In genomic region chr4:84917087-84917821, GRCh38 we compare ENCODE assay signal across 18 cellular contexts. TPM values are rescaled to one million over a fixed set of nuclear protein-coding genes. Genes with fewer than 3 reads are reported as not detected.
DNase-seq lines count a peak whose midpoint lies in the region; ATAC-seq and TF ChIP-seq lines count a peak whose summit lies in the region.
"Had no signal": no experiment of that assay in that cellular context is flagged by ENCODE, and none has a peak within 500 bp of the region (broad histone marks: within the 10 kb centered on the region; RNA-seq: fewer than 3 reads in every experiment).

No MANE protein-coding gene starts in this region.

- H3K9ac ChIP-seq in adipocyte (ENCODE audit: low read length) = no peak overlapping the region

- peaks cover 10% of the 10 kb centered on the region for H3K36me3 ChIP-seq in adipocyte (ENCODE audit: control insufficient read depth, insufficient read depth, low read length, severe bottlenecking)

- POLR2A ChIA-PET in activated CD4-positive, alpha-beta memory T cell treated with anti-CD3 and anti-CD28 coated beads for 36 hours (lab: Charles Lee) = no interaction called here

- intact Hi-C loops in left colon (cut with DNase I, micrococcal nuclease) = no loop called here
- intact Hi-C loops in activated CD4-positive, alpha-beta memory T cell treated with anti-CD3 and anti-CD28 coated beads for 36 hours (cut with micrococcal nuclease) = no loop called here

- H3K27me3 ChIP-seq in adipocyte (replicated peaks; ENCODE audit: control insufficient read depth, insufficient read depth, low read length) = no peaks in the 10 kb centered on the region

- no peak overlapping the region for H3K4me3 ChIP-seq in adipocyte (ENCODE audit: low read length)
- H3K4me3 ChIP-seq: A549, HAP-1 had no signal

- H3K27me3 Mint-ChIP-seq in HFFc6 (ENCODE audit: insufficient read depth) = no peaks in the 10 kb centered on the region
- peaks cover 1% of the 10 kb centered on the region for H3K27me3 Mint-ChIP-seq in activated CD4-positive, alpha-beta memory T cell treated with anti-CD3 and anti-CD28 coated beads for 36 hours
- H3K27me3 Mint-ChIP-seq: CD8-positive, alpha-beta memory T cell had no signal

- DNase-seq in Ammon's horn (ENCODE audit: low spot score) = peak; percentile 39
- DNase-seq in HFFc6 = peak; percentile 21
- DNase-seq in adipocyte (ENCODE audit: low read depth) = peak; percentile 41
- DNase-seq in medulla oblongata (ENCODE audit: extremely low spot score) = peak; percentile 58
- no peak for DNase-seq in left colon
- DNase-seq in activated effector memory CD4-positive, alpha-beta T cell treated with Interleukin-2 at 50 U/mL for 16 hours = no peak
- DNase-seq in activated CD4-positive, alpha-beta memory T cell treated with anti-CD3 and anti-CD28 coated beads for 36 hours = no peak
- no peak for DNase-seq in activated CD4-positive, alpha-beta T cell treated with anti-CD3 and anti-CD28 coated beads, Interleukin-2, amount 50 U/mL, for 48 hours
- DNase-seq: CD8-positive, alpha-beta memory T cell; DMS53; NCI-H1105; NCI-H1694 treated with DMSO at 0.1 percent for 48 hours; NCI-H2107; NCI-H2227 treated with DMSO at 0.1 percent for 48 hours; NCI-H524; SHP77 had no signal

- TF ChIP-seq CTCF in HFFc6 (IDR thresholded peaks at IDR 0.05) = no peak

- peaks cover 80% of the 10 kb centered on the region for H3K4me1 Mint-ChIP-seq in HFFc6 (ENCODE audit: low read depth)
- no peaks in the 10 kb centered on the region for H3K4me1 Mint-ChIP-seq in activated CD4-positive, alpha-beta memory T cell treated with anti-CD3 and anti-CD28 coated beads for 36 hours (ENCODE audit: low read depth)
- H3K4me1 Mint-ChIP-seq: CD8-positive, alpha-beta memory T cell had no signal

- CTCF ChIA-PET in activated CD4-positive, alpha-beta memory T cell treated with anti-CD3 and anti-CD28 coated beads for 36 hours (lab: Charles Lee) = no interaction called here

- H3K36me3 Mint-ChIP-seq in HFFc6 (ENCODE audit: low read depth) = peaks cover 33% of the 10 kb centered on the region
- H3K36me3 Mint-ChIP-seq in activated CD4-positive, alpha-beta memory T cell treated with anti-CD3 and anti-CD28 coated beads for 36 hours = no peaks in the 10 kb centered on the region
- H3K36me3 Mint-ChIP-seq: CD8-positive, alpha-beta memory T cell had no signal

- no peaks in the 10 kb centered on the region for H3K9me3 ChIP-seq in adipocyte (ENCODE audit: control insufficient read depth, low read length)
- H3K9me3 ChIP-seq: A549, HAP-1 had no signal

- peaks cover 65% of the 10 kb centered on the region for H3K4me1 ChIP-seq in adipocyte (ENCODE audit: control insufficient read depth, insufficient read depth, low read length)

- no peaks in the 10 kb centered on the region for H3K9me3 Mint-ChIP-seq in HFFc6
- H3K9me3 Mint-ChIP-seq in activated CD4-positive, alpha-beta memory T cell treated with anti-CD3 and anti-CD28 coated beads for 36 hours = no peaks in the 10 kb centered on the region

- no peak overlapping the region for H3K27ac Mint-ChIP-seq in HFFc6
- no peak overlapping the region for H3K27ac Mint-ChIP-seq in activated CD4-positive, alpha-beta memory T cell treated with anti-CD3 and anti-CD28 coated beads for 36 hours
- H3K27ac Mint-ChIP-seq: CD8-positive, alpha-beta memory T cell had no signal

- H3K4me3 Mint-ChIP-seq in HFFc6 = peak overlapping the region; percentile 38; the same call in 1 of the 2 replicates
- no peak overlapping the region for H3K4me3 Mint-ChIP-seq in activated CD4-positive, alpha-beta memory T cell treated with anti-CD3 and anti-CD28 coated beads for 36 hours
- H3K4me3 Mint-ChIP-seq: CD8-positive, alpha-beta memory T cell had no signal

- ATAC-seq in left colon = no peak
- ATAC-seq: A549 had no signal

RNA-seq across cellular contexts. Expression of gene WDFY3, which starts 49.2 kb away (rescaled TPM):
- 10 to 100 TPM; 39.1 to 52.6 (median 48.3) TPM for total RNA-seq in HFFc6 (2021; fragmentation: NEBNext Ultra II Directional; extraction: Animal tissue kit (Norgen Biotek cat#: 25700))
- 10 to 100 TPM; 51.8 to 52.1 TPM for total RNA-seq in left colon
- 1 to 10 TPM; 1.3 to 1.7 TPM for total RNA-seq in activated CD4-positive, alpha-beta memory T cell treated with anti-CD3 and anti-CD28 coated beads for 36 hours

Comparison
In these comparisons a context has a peak if more than half of its experiments do, and no peak if none do; other contexts are left out.
1. DNase-seq: peak in Ammon's horn (single experiment), HFFc6 (single experiment), adipocyte (single experiment) and medulla oblongata (single experiment); none in left colon (0 of 2), activated effector memory CD4-positive, alpha-beta T cell treated with Interleukin-2 at 50 U/mL for 16 hours (single experiment), activated CD4-positive, alpha-beta memory T cell treated with anti-CD3 and anti-CD28 coated beads for 36 hours (single experiment) and activated CD4-positive, alpha-beta T cell treated with anti-CD3 and anti-CD28 coated beads, Interleukin-2, amount 50 U/mL, for 48 hours (0 of 2).
2. RNA of gene WDFY3, which starts 49.2 kb away (total RNA-seq): 51.8 to 52.1 TPM in left colon and 39.1 to 52.6 TPM in HFFc6; 1.3 to 1.7 TPM in activated CD4-positive, alpha-beta memory T cell treated with anti-CD3 and anti-CD28 coated beads for 36 hours; every median in the first group is over 10 times any median in the second.